29 cellular contexts compared by ENCODE assay signal in genomic region chr20:4052139-4052480, GRCh38. TPM values are rescaled to one million over a fixed set of nuclear protein-coding genes. Genes with fewer than 3 reads are reported as not detected.
DNase-seq lines count a peak whose midpoint lies in the region; TF ChIP-seq lines count a peak whose summit lies in the region.
"Had no signal": no experiment of that assay in that cellular context is flagged by ENCODE, and none has a peak within 500 bp of the region (broad histone marks: within the 10 kb centered on the region; RNA-seq: fewer than 3 reads in every experiment).

No MANE protein-coding gene starts in this region.

- H3K4me1 ChIP-seq in endodermal cell (ENCODE audit: control insufficient read depth, insufficient read depth, low read length) = no peaks in the 10 kb centered on the region
- no peaks in the 10 kb centered on the region for H3K4me1 ChIP-seq in mesendoderm (ENCODE audit: control insufficient read depth, low read depth, low read length)
- H3K4me1 ChIP-seq: parathyroid adenoma, right lobe of liver had no signal

- H3K27me3 ChIP-seq in endodermal cell (ENCODE audit: control insufficient read depth, insufficient read depth, low read length, poor library complexity, severe bottlenecking) (no peaks in the 10 kb centered on the region), mesendoderm (ENCODE audit: insufficient read depth, low read length, poor library complexity) (no peaks in the 10 kb centered on the region)
- H3K27me3 ChIP-seq: BLaER1, right lobe of liver had no signal

- H3K4me3 ChIP-seq in endodermal cell (ENCODE audit: low read length) (no peak overlapping the region), mesendoderm (ENCODE audit: low read length) (no peak overlapping the region)
- H3K4me3 ChIP-seq: BLaER1, mucosa of descending colon, right lobe of liver had no signal

- no peaks in the 10 kb centered on the region for H3K36me3 ChIP-seq in endodermal cell (ENCODE audit: control insufficient read depth, insufficient read depth, low read length)
- H3K36me3 ChIP-seq in mesendoderm (ENCODE audit: control insufficient read depth, insufficient read depth, low read length) = no peaks in the 10 kb centered on the region
- H3K36me3 ChIP-seq: BLaER1, right lobe of liver had no signal

- H3K9me3 Mint-ChIP-seq in endodermal cell = no peaks in the 10 kb centered on the region
- H3K9me3 Mint-ChIP-seq: activated CD8-positive, alpha-beta T cell treated with anti-CD3 and anti-CD28 coated beads for 36 hours; activated naive CD4-positive, alpha-beta T cell treated with anti-CD3 and anti-CD28 coated beads, Interleukin-2, amount 50 U/mL, for 72 hours; activated T-helper 17 cell treated with anti-CD3 and anti-CD28 coated beads, Interleukin-2, amount 50 U/mL, for 72 hours; H9 had no signal

- H2BK15ac ChIP-seq in mesendoderm (replicated peaks; ENCODE audit: low read depth) = no peak overlapping the region

- no peak overlapping the region for H3K27ac Mint-ChIP-seq in endodermal cell
- H3K27ac Mint-ChIP-seq: activated CD8-positive, alpha-beta T cell treated with anti-CD3 and anti-CD28 coated beads for 36 hours; activated naive CD4-positive, alpha-beta T cell treated with anti-CD3 and anti-CD28 coated beads, Interleukin-2, amount 50 U/mL, for 72 hours; activated T-helper 17 cell treated with anti-CD3 and anti-CD28 coated beads, Interleukin-2, amount 50 U/mL, for 72 hours; H9; nephron progenitor cell; stimulated activated naive B cell treated with anti-CD40 and anti-IgM and Interleukin-4, amounts not matched to agents 10 μg/mL and 1 μg/mL and 100 μg/mL, for 72 hours; T-helper 17 cell had no signal

- no peaks in the 10 kb centered on the region for H3K79me1 ChIP-seq in mesendoderm (ENCODE audit: low read length)

- no peaks in the 10 kb centered on the region for H3K36me3 Mint-ChIP-seq in endodermal cell (ENCODE audit: low read depth)
- H3K36me3 Mint-ChIP-seq: activated naive CD4-positive, alpha-beta T cell treated with anti-CD3 and anti-CD28 coated beads, Interleukin-2, amount 50 U/mL, for 72 hours had no signal

- H3K9ac ChIP-seq in endodermal cell (ENCODE audit: extremely low read depth, low read length, poor library complexity, severe bottlenecking) (no peak overlapping the region), mesendoderm (ENCODE audit: low read length) (no peak overlapping the region)
- H3K9ac ChIP-seq: BLaER1, KMS-11, parathyroid adenoma had no signal

- no peaks in the 10 kb centered on the region for H3K9me3 ChIP-seq in endodermal cell (ENCODE audit: control insufficient read depth, low read length)
- H3K9me3 ChIP-seq: mucosa of descending colon, right lobe of liver had no signal

- H3K27ac ChIP-seq in RWPE1 (peak overlapping the region; percentile 30), endodermal cell (ENCODE audit: low read depth, low read length) (no peak overlapping the region), mesendoderm (ENCODE audit: low read depth, low read length) (no peak overlapping the region)
- H3K27ac ChIP-seq: BLaER1, KMS-11, parathyroid adenoma, right lobe of liver had no signal

- no peak overlapping the region for H2BK5ac ChIP-seq in mesendoderm (ENCODE audit: low read length)

- CTCF ChIA-PET in RWPE1 (lab: Yijun Ruan, JAX) = no interaction called here

- H3K18ac ChIP-seq in mesendoderm (ENCODE audit: low read length) = no peak overlapping the region

- no peak overlapping the region for H3K4ac ChIP-seq in mesendoderm (ENCODE audit: low read depth, low read length)

- H3K79me2 ChIP-seq in mesendoderm (ENCODE audit: control insufficient read depth, insufficient read depth, low read length) = no peaks in the 10 kb centered on the region
- H3K79me2 ChIP-seq: parathyroid adenoma had no signal

- POLR2A ChIA-PET in RWPE1 (lab: Yijun Ruan, JAX; ENCODE audit: low non-redundant PET) = interaction anchor here (0.5 kb wide), 1 partner anchor 13 kb away, joined by 4 read pairs; no protein-coding TSS in a partner anchor

- H2BK120ac ChIP-seq in mesendoderm (ENCODE audit: low read depth, low read length) = no peak overlapping the region

- DNase-seq in RWPE1 (ENCODE audit: low spot score) (no peak), endodermal cell (peak; percentile 26), mesendoderm (no peak), ureter (ENCODE audit: low spot score) (peak; percentile 23), DMS 273 (lab: John Stamatoyannopoulos, UW; ENCODE audit: unreplicated experiment) (no peak), NAMALWA (ENCODE audit: low spot score) (no peak)
- DNase-seq in stimulated activated CD4-positive, alpha-beta T cell treated with anti-CD3 and anti-CD28 coated beads, Interleukin-4, amount 100 ng/mL, for 24 hours = no peak
- DNase-seq: activated CD8-positive, alpha-beta T cell treated with anti-CD3 and anti-CD28 coated beads for 36 hours; anterior cingulate cortex; central memory CD4-positive, alpha-beta T cell; COR-L47; DMS79; GF-D8; H9; mucosa of descending colon; NCI-H1417 treated with DMSO at 0.1 percent for 48 hours; NCI-H2081; NCI-H2227 treated with DMSO at 0.1 percent for 48 hours; NCI-H69; nephron progenitor cell; stimulated activated CD4-positive, alpha-beta T cell treated with anti-CD3 and anti-CD28 coated beads, Interleukin-4, amount 100 ng/mL, for 4 hours; stimulated activated naive B cell treated with anti-CD40 and anti-IgM and Interleukin-4, amounts not matched to agents 10 μg/mL and 1 μg/mL and 100 μg/mL, for 72 hours; T-helper 17 cell had no signal

- no peak for TF ChIP-seq CTCF in RWPE1 (conservative IDR thresholded peaks at IDR 0.05; ENCODE audit: low read depth)
- TF ChIP-seq CTCF in endodermal cell (conservative IDR thresholded peaks at IDR 0.05) = no peak

- H3K4me3 Mint-ChIP-seq in endodermal cell = no peak overlapping the region
- H3K4me3 Mint-ChIP-seq: activated CD8-positive, alpha-beta T cell treated with anti-CD3 and anti-CD28 coated beads for 36 hours; activated T-helper 17 cell treated with anti-CD3 and anti-CD28 coated beads, Interleukin-2, amount 50 U/mL, for 72 hours; H9; nephron progenitor cell; stimulated activated naive B cell treated with anti-CD40 and anti-IgM and Interleukin-4, amounts not matched to agents 10 μg/mL and 1 μg/mL and 100 μg/mL, for 72 hours; T-helper 17 cell had no signal

- no peak overlapping the region for H3K4me2 ChIP-seq in mesendoderm (ENCODE audit: low read length)
- H3K4me2 ChIP-seq: BLaER1, KMS-11 had no signal

- no peak overlapping the region for H4K5ac ChIP-seq in mesendoderm (ENCODE audit: low read length)

- peaks cover 8% of the 10 kb centered on the region for H3K4me1 Mint-ChIP-seq in endodermal cell
- H3K4me1 Mint-ChIP-seq: activated T-helper 17 cell treated with anti-CD3 and anti-CD28 coated beads, Interleukin-2, amount 50 U/mL, for 72 hours had no signal

- H3K23ac ChIP-seq in mesendoderm (ENCODE audit: low read length) = no peak overlapping the region

- 97 to 99% methylated on average over 5 of the region's 5 CpGs for WGBS in endodermal cell (ENCODE audit: insufficient coverage in 1 of 2, insufficient read length in 1 of 2), 2 experiments
- WGBS in mesendoderm (ENCODE audit: extremely low coverage, insufficient coverage, low lambda C conversion rate) = no CpG with 5 or more reads among the region's 5 CpGs

- H2AK5ac ChIP-seq in mesendoderm (ENCODE audit: low read length) = no peak overlapping the region

- H3K56ac ChIP-seq in mesendoderm (ENCODE audit: low read length) = peak overlapping the region; percentile 51

- peaks cover 8% of the 10 kb centered on the region for H3K27me3 Mint-ChIP-seq in endodermal cell (ENCODE audit: insufficient read depth)
- H3K27me3 Mint-ChIP-seq: activated CD8-positive, alpha-beta T cell treated with anti-CD3 and anti-CD28 coated beads for 36 hours; activated T-helper 17 cell treated with anti-CD3 and anti-CD28 coated beads, Interleukin-2, amount 50 U/mL, for 72 hours had no signal

- no peak overlapping the region for H4K8ac ChIP-seq in mesendoderm (ENCODE audit: low read depth, low read length)

RNA-seq across cellular contexts. Expression of gene RNF24, which starts 36.8 kb away (rescaled TPM):
- 10 to 100 TPM; 22.8 to 26.1 TPM for total RNA-seq in endodermal cell
- polyA plus RNA-seq in endodermal cell (2013, experiment 1 of 2) = 26.2 TPM
- polyA plus RNA-seq in endodermal cell (2013, experiment 2 of 2) = 27.0 TPM
- 13.8 TPM for polyA plus RNA-seq in mesendoderm (2013, experiment 1 of 2)
- polyA plus RNA-seq in mesendoderm (2013, experiment 2 of 2) = 13.2 TPM
- total RNA-seq in ureter = 15.9 TPM

Comparison
In these comparisons a context has a peak if more than half of its experiments do, and no peak if none do; other contexts are left out.
1. DNase-seq: peak in endodermal cell (single experiment) and ureter (single experiment); none in RWPE1 (single experiment), mesendoderm (single experiment), DMS 273 (single experiment), NAMALWA (single experiment) and stimulated activated CD4-positive, alpha-beta T cell treated with anti-CD3 and anti-CD28 coated beads, Interleukin-4, amount 100 ng/mL, for 24 hours (single experiment).